In the genomic region with DNA sequence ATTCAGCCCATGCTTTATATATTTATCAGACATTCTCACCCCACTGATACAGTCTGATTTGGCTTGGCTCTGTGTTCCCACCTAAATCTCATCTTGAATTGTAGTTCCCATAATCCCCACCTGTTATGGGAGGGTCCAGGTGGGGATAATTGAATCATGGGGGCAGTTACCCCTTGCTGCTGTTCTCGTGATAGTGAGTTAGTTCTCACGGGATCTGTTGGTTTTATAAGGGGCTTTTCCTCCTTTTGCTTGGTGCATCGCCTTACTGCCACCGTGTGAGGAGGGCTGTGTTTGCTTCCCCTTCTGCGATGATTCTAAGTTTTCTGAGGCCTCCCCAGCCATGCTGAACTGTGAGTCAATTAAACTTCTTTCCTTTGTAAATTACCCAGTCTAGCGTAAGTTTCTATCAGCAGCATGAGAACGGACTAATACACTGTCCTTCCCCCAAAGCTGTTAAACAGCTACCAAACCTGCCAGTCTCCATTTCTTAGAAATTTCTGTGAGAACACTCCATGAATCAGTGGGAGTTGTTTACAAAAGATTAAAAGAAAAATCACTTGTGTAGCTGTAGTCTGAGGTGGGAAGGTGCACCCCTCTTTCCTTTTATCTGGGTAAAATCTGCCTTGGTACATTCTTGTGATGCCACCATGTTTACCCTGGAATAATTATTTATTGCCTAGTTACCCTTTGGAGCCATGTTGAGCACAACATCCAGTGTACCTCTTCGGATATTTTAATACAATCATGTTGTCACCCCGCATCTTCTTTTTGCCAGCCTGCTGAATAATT, we compare ENCODE assay signal across 22 cellular contexts.
DNase-seq lines count a peak whose midpoint lies in the region; ATAC-seq and TF ChIP-seq lines count a peak whose summit lies in the region.
"Had no signal": no experiment of that assay in that cellular context is flagged by ENCODE, and none has a peak within 500 bp of the region (broad histone marks: within the 10 kb centered on the region; RNA-seq: fewer than 3 reads in every experiment).

No MANE protein-coding gene starts in this region.

- H2BK12ac ChIP-seq in mesenchymal stem cell (ENCODE audit: low read length in 2 of 2), result peak overlapping the region in 1 of 2 experiments; percentile 91

- ATAC-seq in SK-N-SH treated with all-trans-retinoic acid at 6 μM for 48 hours (no peak), HG02885 (IDR thresholded peaks at IDR 0.05; ENCODE audit: poor library complexity, unreplicated experiment) (no peak)
- ATAC-seq: activated naive CD4-positive, alpha-beta T cell treated with anti-CD3 and anti-CD28 coated beads, Interleukin-2, amount 50 U/mL, for 72 hours; activated T-cell treated with anti-CD3 and anti-CD28 coated beads, Interleukin-2, amount 50 U/mL, for 72 hours; K562; natural killer cell treated with Interleukin-12 subunit alpha and Interleukin-12 subunit beta and Interleukin-15 and Interleukin-18, amount 100 ng/mL, for 72 hours; psoas muscle; stimulated activated naive CD8-positive, alpha-beta T cell treated with anti-CD3 and anti-CD28 coated beads, Interleukin-15, amount 100 ng/mL, for 72 hours had no signal

- H2BK120ac ChIP-seq in mesenchymal stem cell (ENCODE audit: low read depth, low read length), result no peak overlapping the region

- POLR2A ChIA-PET in SK-N-SH (lab: Yijun Ruan, JAX), result no interaction called here

- peak overlapping the region in 1 of 2 experiments; percentile 22 for H3K23ac ChIP-seq in mesenchymal stem cell (ENCODE audit: low read length in 2 of 2)

- H3K9me3 ChIP-seq in SK-N-SH (no peaks in the 10 kb centered on the region), mesenchymal stem cell (ENCODE audit: control insufficient read depth, low read length) (no peaks in the 10 kb centered on the region)
- H3K9me3 ChIP-seq: psoas muscle, upper lobe of left lung had no signal

- no peak overlapping the region for H4K91ac ChIP-seq in mesenchymal stem cell (ENCODE audit: low read length)

- H3K4ac ChIP-seq in mesenchymal stem cell (ENCODE audit: low read depth in 1 of 2, low read length in 2 of 2), result peak overlapping the region in 1 of 2 experiments; percentile 11

- DNase-seq in SK-N-SH (no peak), astrocyte of the hippocampus (ENCODE audit: low read depth, low spot score) (peak; percentile 36), mesenchymal stem cell (no peak), DMS153 (lab: John Stamatoyannopoulos, UW) (no peak), occipital lobe (lab: John Stamatoyannopoulos, UW) (no peak), NAMALWA (ENCODE audit: low spot score) (no peak)
- DNase-seq: ACHN; activated CD8-positive, alpha-beta memory T cell treated with anti-CD3 and anti-CD28 coated beads for 24 hours; activated T-cell treated with anti-CD3 and anti-CD28 coated beads, Interleukin-2, amount 50 U/mL, for 72 hours; erythroblast; NCI-H2029 treated with DMSO at 0.1 percent for 48 hours; psoas muscle; stimulated activated CD4-positive, alpha-beta T cell treated with anti-CD3 and anti-CD28 coated beads, Interleukin-4, amount 100 ng/mL, for 1 hour; stimulated activated naive CD8-positive, alpha-beta T cell treated with anti-CD3 and anti-CD28 coated beads, Interleukin-15, amount 100 ng/mL, for 72 hours; T-helper 9 cell; upper lobe of left lung had no signal

- no peak overlapping the region for H2BK15ac ChIP-seq in mesenchymal stem cell (ENCODE audit: low read depth, poor library complexity, severe bottlenecking)

- H2AFZ ChIP-seq in SK-N-SH (ENCODE audit: low read depth) (no peak overlapping the region), mesenchymal stem cell (ENCODE audit: low read depth, low read length) (no peak overlapping the region)

- H3K4me3 ChIP-seq in SK-N-SH (ENCODE audit: low read depth in 2 of 2, low read length in 1 of 2) (no peak overlapping the region), mesenchymal stem cell (ENCODE audit: insufficient read depth in 1 of 2, low read depth in 1 of 2, low read length in 2 of 2) (no peak overlapping the region)
- H3K4me3 ChIP-seq: K562, psoas muscle, upper lobe of left lung had no signal

- WGBS in SK-N-SH (ENCODE audit: low lambda C conversion rate), result 90% methylated on average over 9 of the region's 9 CpGs
- 84% methylated on average over 7 of the region's 9 CpGs for WGBS in mesenchymal stem cell

- H3K18ac ChIP-seq in mesenchymal stem cell (ENCODE audit: low read depth in 1 of 2, low read length in 2 of 2), result peak overlapping the region in 1 of 2 experiments; percentile 34

- CTCF ChIA-PET in SK-N-SH (lab: Yijun Ruan, JAX), result no interaction called here

- H4K8ac ChIP-seq in mesenchymal stem cell (ENCODE audit: low read length), result no peak overlapping the region

- H3K4me1 ChIP-seq in SK-N-SH (ENCODE audit: control insufficient read depth in 1 of 2, insufficient read depth in 2 of 2, low read depth in 1 of 2, low read length in 1 of 2) (peaks cover 10 to 60% of the 10 kb centered on the region in 2 experiments; a peak in 3 of 4 replicates), mesenchymal stem cell (ENCODE audit: control insufficient read depth, insufficient read depth, low read depth, low read length) (peaks cover 6% of the 10 kb centered on the region)

- H3K27me3 ChIP-seq in SK-N-SH (ENCODE audit: insufficient read depth) (no peaks in the 10 kb centered on the region), mesenchymal stem cell (ENCODE audit: control insufficient read depth in 1 of 2, insufficient read depth in 1 of 2, low read length in 2 of 2) (no peaks in the 10 kb centered on the region)
- H3K27me3 ChIP-seq: upper lobe of left lung had no signal

- no peak for TF ChIP-seq EP300 in SK-N-SH (IDR thresholded peaks at IDR 0.05; ENCODE audit: borderline replicate concordance in 1 of 2, low read depth in 1 of 2, low read length in 1 of 2)

- H3K14ac ChIP-seq in mesenchymal stem cell (ENCODE audit: low read length in 2 of 2), result no peak overlapping the region

- peak overlapping the region; percentile 77 for H2AK5ac ChIP-seq in mesenchymal stem cell (ENCODE audit: low read length, severe bottlenecking)

- H3K9ac ChIP-seq in SK-N-SH (no peak overlapping the region), mesenchymal stem cell (ENCODE audit: low read length) (no peak overlapping the region)

- H3F3A ChIP-seq in SK-N-SH (replicated peaks; ENCODE audit: insufficient read depth), result peaks cover 53% of the 10 kb centered on the region

- H4K20me1 ChIP-seq in SK-N-SH (ENCODE audit: insufficient read depth), result no peaks in the 10 kb centered on the region

- TF ChIP-seq RAD21 in SK-N-SH (IDR thresholded peaks at IDR 0.05; ENCODE audit: low read length), result no peak

- peaks cover 8% of the 10 kb centered on the region for H3K79me1 ChIP-seq in mesenchymal stem cell (replicated peaks; ENCODE audit: low read length, poor library complexity, severe bottlenecking)

- H3K9me2 ChIP-seq in SK-N-SH, result no peaks in the 10 kb centered on the region

- H2BK5ac ChIP-seq in mesenchymal stem cell (ENCODE audit: low read depth, low read length, poor library complexity, severe bottlenecking), result no peak overlapping the region

- no peak for TF ChIP-seq CTCF in SK-N-SH (IDR thresholded peaks at IDR 0.05)

- H3K4me2 ChIP-seq in SK-N-SH (peak overlapping the region; percentile 25; the same call in 1 of the 2 replicates), mesenchymal stem cell (ENCODE audit: low read length, poor library complexity, severe bottlenecking) (no peak overlapping the region)

- peak overlapping the region in 1 of 2 experiments; percentile 71; a peak in 1 of 4 replicates for H3K27ac ChIP-seq in SK-N-SH (ENCODE audit: low read depth in 2 of 2, low read length in 1 of 2)
- H3K27ac ChIP-seq in mesenchymal stem cell (ENCODE audit: low read length, poor library complexity, severe bottlenecking), result no peak overlapping the region
- H3K27ac ChIP-seq: C4-2B, psoas muscle, upper lobe of left lung had no signal

- H3K36me3 ChIP-seq in SK-N-SH (replicated peaks in 1 of 2; ENCODE audit: control insufficient read depth in 1 of 2, insufficient read depth in 2 of 2, low read length in 1 of 2), result no peaks in the 10 kb centered on the region
- H3K36me3 ChIP-seq in mesenchymal stem cell (ENCODE audit: control insufficient read depth in 1 of 2, insufficient read depth in 2 of 2, low read depth in 1 of 2, low read length in 2 of 2), result no peaks in the 10 kb centered on the region
- H3K36me3 ChIP-seq: upper lobe of left lung had no signal

- H3K79me2 ChIP-seq in SK-N-SH (ENCODE audit: insufficient read depth), result peaks cover 12% of the 10 kb centered on the region; the same call in 1 of the 2 replicates

TF ChIP-seq in SK-N-SH treated with all-trans-retinoic acid at 6 μM for 48 hours, 23 proteins besides CTCF, POLR2A, EP300 and RAD21 (continues in another document):
- TF ChIP-seq, protein P1, sequence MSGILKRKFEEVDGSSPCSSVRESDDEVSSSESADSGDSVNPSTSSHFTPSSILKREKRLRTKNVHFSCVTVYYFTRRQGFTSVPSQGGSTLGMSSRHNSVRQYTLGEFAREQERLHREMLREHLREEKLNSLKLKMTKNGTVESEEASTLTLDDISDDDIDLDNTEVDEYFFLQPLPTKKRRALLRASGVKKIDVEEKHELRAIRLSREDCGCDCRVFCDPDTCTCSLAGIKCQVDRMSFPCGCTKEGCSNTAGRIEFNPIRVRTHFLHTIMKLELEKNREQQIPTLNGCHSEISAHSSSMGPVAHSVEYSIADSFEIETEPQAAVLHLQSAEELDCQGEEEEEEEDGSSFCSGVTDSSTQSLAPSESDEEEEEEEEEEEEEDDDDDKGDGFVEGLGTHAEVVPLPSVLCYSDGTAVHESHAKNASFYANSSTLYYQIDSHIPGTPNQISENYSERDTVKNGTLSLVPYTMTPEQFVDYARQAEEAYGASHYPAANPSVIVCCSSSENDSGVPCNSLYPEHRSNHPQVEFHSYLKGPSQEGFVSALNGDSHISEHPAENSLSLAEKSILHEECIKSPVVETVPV (CRISPR knock-in tag; IDR thresholded peaks at IDR 0.05), result no peak
- TF ChIP-seq TOX (CRISPR knock-in tag; IDR thresholded peaks at IDR 0.05; ENCODE audit: borderline replicate concordance) (no peak), RARB (CRISPR knock-in tag; IDR thresholded peaks at IDR 0.05) (no peak), ZNF565 (CRISPR knock-in tag; conservative IDR thresholded peaks at IDR 0.05; ENCODE audit: low read depth) (no peak), CSDC2 (CRISPR knock-in tag; IDR thresholded peaks at IDR 0.05) (no peak), SNAI2 (CRISPR knock-in tag; IDR thresholded peaks at IDR 0.05) (no peak)
- TF ChIP-seq, protein P2, sequence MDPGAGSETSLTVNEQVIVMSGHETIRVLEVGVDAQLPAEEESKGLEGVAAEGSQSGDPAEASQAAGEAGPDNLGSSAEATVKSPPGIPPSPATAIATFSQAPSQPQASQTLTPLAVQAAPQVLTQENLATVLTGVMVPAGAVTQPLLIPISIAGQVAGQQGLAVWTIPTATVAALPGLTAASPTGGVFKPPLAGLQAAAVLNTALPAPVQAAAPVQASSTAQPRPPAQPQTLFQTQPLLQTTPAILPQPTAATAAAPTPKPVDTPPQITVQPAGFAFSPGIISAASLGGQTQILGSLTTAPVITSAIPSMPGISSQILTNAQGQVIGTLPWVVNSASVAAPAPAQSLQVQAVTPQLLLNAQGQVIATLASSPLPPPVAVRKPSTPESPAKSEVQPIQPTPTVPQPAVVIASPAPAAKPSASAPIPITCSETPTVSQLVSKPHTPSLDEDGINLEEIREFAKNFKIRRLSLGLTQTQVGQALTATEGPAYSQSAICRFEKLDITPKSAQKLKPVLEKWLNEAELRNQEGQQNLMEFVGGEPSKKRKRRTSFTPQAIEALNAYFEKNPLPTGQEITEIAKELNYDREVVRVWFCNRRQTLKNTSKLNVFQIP (CRISPR knock-in tag; IDR thresholded peaks at IDR 0.05; ENCODE audit: borderline replicate concordance, low read depth), result no peak
